12 cellular contexts compared by ENCODE assay signal in genomic region chr5:96080557-96080956, GRCh38.
DNase-seq lines count a peak whose midpoint lies in the region; ATAC-seq, FAIRE-seq and TF ChIP-seq lines count a peak whose summit lies in the region.
"Had no signal": no experiment of that assay in that cellular context is flagged by ENCODE, and none has a peak within 500 bp of the region (broad histone marks: within the 10 kb centered on the region; RNA-seq: fewer than 3 reads in every experiment).

No MANE protein-coding gene starts in this region.

- H3K79me1 ChIP-seq in IMR-90 (ENCODE audit: low read depth in 1 of 2, low read length in 2 of 2) = peaks cover 0 to 4% of the 10 kb centered on the region in 2 experiments; a peak in 2 of 4 replicates

- H3K4me3 ChIP-seq in SK-N-SH (ENCODE audit: low read depth in 2 of 2, low read length in 1 of 2) (no peak overlapping the region), IMR-90 (ENCODE audit: insufficient read depth, low read depth, low read length) (no peak overlapping the region), bronchial epithelial cell (ENCODE audit: low read depth, low read length) (no peak overlapping the region), mucosa of descending colon (no peak overlapping the region)

- peak overlapping the region; percentile 19; the same call in 1 of the 2 replicates for H3K18ac ChIP-seq in IMR-90 (ENCODE audit: low read depth, low read length)

- H2BK15ac ChIP-seq in IMR-90 (ENCODE audit: low read depth, low read length) = peak overlapping the region; percentile 88; the same call in 2 of the 3 replicates

- peak overlapping the region; percentile 36; the same call in 1 of the 2 replicates for H2AK5ac ChIP-seq in IMR-90 (ENCODE audit: low read depth, low read length)

- H3K4me1 ChIP-seq in SK-N-SH (ENCODE audit: control insufficient read depth in 1 of 2, insufficient read depth in 2 of 2, low read depth in 1 of 2, low read length in 1 of 2) (peaks cover 0 to 34% of the 10 kb centered on the region in 2 experiments; a peak in 3 of 4 replicates), IMR-90 (ENCODE audit: control insufficient read depth, insufficient read depth, low read length) (peaks cover 16% of the 10 kb centered on the region), mucosa of descending colon (ENCODE audit: low read depth) (no peaks in the 10 kb centered on the region)

- peaks cover 12% of the 10 kb centered on the region for H3K9me1 ChIP-seq in IMR-90 (ENCODE audit: insufficient read depth, low read length)

- peaks cover 21% of the 10 kb centered on the region for H3F3A ChIP-seq in SK-N-SH (replicated peaks; ENCODE audit: insufficient read depth)

- H3K27ac ChIP-seq in SK-N-SH (ENCODE audit: low read depth in 2 of 2, low read length in 1 of 2) = peak overlapping the region in 1 of 2 experiments; percentile 81; a peak in 2 of 4 replicates
- peak overlapping the region; percentile 40 for H3K27ac ChIP-seq in IMR-90 (ENCODE audit: insufficient read depth, low read length)

- H3K36me3 ChIP-seq in SK-N-SH (replicated peaks in 1 of 2; ENCODE audit: control insufficient read depth in 1 of 2, insufficient read depth in 2 of 2, low read length in 1 of 2) (no peaks in the 10 kb centered on the region), IMR-90 (ENCODE audit: control insufficient read depth, insufficient read depth, low read length) (no peaks in the 10 kb centered on the region), bronchial epithelial cell (ENCODE audit: control insufficient read depth, insufficient read depth, low read length) (no peaks in the 10 kb centered on the region), mucosa of descending colon (ENCODE audit: low read depth) (no peaks in the 10 kb centered on the region)

- no peak overlapping the region for H3K9ac ChIP-seq in SK-N-SH
- H3K9ac ChIP-seq in IMR-90 (ENCODE audit: low read depth, low read length) = no peak overlapping the region

- H3K23ac ChIP-seq in IMR-90 (ENCODE audit: low read depth, low read length) = peak overlapping the region; percentile 60; the same call in 1 of the 2 replicates

- TF ChIP-seq RAD21 in SK-N-SH (IDR thresholded peaks at IDR 0.05; ENCODE audit: low read length) (no peak), IMR-90 (IDR thresholded peaks at IDR 0.05; ENCODE audit: low read length) (no peak)

- peak overlapping the region; percentile 76 for H2BK5ac ChIP-seq in IMR-90 (ENCODE audit: low read depth, low read length, poor library complexity, severe bottlenecking)

- H3K4ac ChIP-seq in IMR-90 (ENCODE audit: low read depth, low read length) = peak overlapping the region; percentile 84

- peak overlapping the region; percentile 80 for H2BK120ac ChIP-seq in IMR-90 (ENCODE audit: low read depth, low read length)

- no peak for TF ChIP-seq POLR2A in IMR-90 (IDR thresholded peaks at IDR 0.05; ENCODE audit: low read depth, low read length)

- H3K9me2 ChIP-seq in SK-N-SH = no peaks in the 10 kb centered on the region

- H3K9me3 ChIP-seq in SK-N-SH (no peaks in the 10 kb centered on the region), IMR-90 (ENCODE audit: control insufficient read depth, insufficient read depth, low read length) (no peaks in the 10 kb centered on the region), mucosa of descending colon (no peaks in the 10 kb centered on the region)

- intact Hi-C loops in IMR-90 (cut with micrococcal nuclease) (no loop called here), mucosa of descending colon (cut with DNase I, micrococcal nuclease) (no loop called here), left ventricle myocardium superior (cut with micrococcal nuclease) (no loop called here)

- H3K27me3 ChIP-seq in SK-N-SH (ENCODE audit: insufficient read depth) (no peaks in the 10 kb centered on the region), IMR-90 (ENCODE audit: control insufficient read depth, insufficient read depth, low read length) (no peaks in the 10 kb centered on the region), bronchial epithelial cell (ENCODE audit: control insufficient read depth, insufficient read depth, low read length) (no peaks in the 10 kb centered on the region)

- H4K5ac ChIP-seq in IMR-90 (ENCODE audit: low read depth, low read length) = peak overlapping the region; percentile 27; the same call in 1 of the 2 replicates

- peak overlapping the region; percentile 76 to 85; a peak in 2 of 4 replicates for H4K8ac ChIP-seq in IMR-90 (ENCODE audit: low read depth in 2 of 2, low read length in 2 of 2)

- H3K4me2 ChIP-seq in SK-N-SH (no peak overlapping the region), IMR-90 (ENCODE audit: low read depth, low read length) (no peak overlapping the region)

- H2AFZ ChIP-seq in SK-N-SH (ENCODE audit: low read depth) (no peak overlapping the region; the same call in 1 of the 2 replicates), IMR-90 (replicated peaks; ENCODE audit: low read length, poor library complexity) (no peak overlapping the region)

- no peak for DNase-seq in SK-N-SH
- peak; percentile 77 for DNase-seq in IMR-90
- DNase-seq in bronchial epithelial cell (ENCODE audit: low read depth) = peak; percentile 90
- no peak for DNase-seq in mucosa of descending colon
- no peak for DNase-seq in NCI-H748 treated with DMSO at 0.1 percent for 48 hours (lab: John Stamatoyannopoulos, UW)
- DNase-seq in NCI-H1694 (lab: John Stamatoyannopoulos, UW) = no peak
- DNase-seq in left ventricle myocardium superior = no peak
- DNase-seq: activated effector memory CD4-positive, alpha-beta T cell treated with Interleukin-2 at 50 U/mL for 16 hours; DMS79 had no signal

- peak overlapping the region; percentile 78; the same call in 1 of the 2 replicates for H4K91ac ChIP-seq in IMR-90 (ENCODE audit: insufficient read depth, low read depth, low read length)

- peak; percentile 28 for FAIRE-seq in bronchial epithelial cell (lab: Jason Lieb, UNC)
- FAIRE-seq: A204.1, TTC549 had no signal

- in situ Hi-C loops in IMR-90 (cut with MboI; ENCODE audit: low sequenced_read_pairs) = no loop called here

- H4K20me1 ChIP-seq in SK-N-SH (ENCODE audit: insufficient read depth) (no peaks in the 10 kb centered on the region), IMR-90 (ENCODE audit: insufficient read depth, low read length) (no peaks in the 10 kb centered on the region)

- dilution Hi-C loops in IMR-90 (cut with HindIII; ENCODE audit: low sequenced_read_pairs, unreplicated experiment) = no loop called here

- H3K14ac ChIP-seq in IMR-90 (replicated peaks; ENCODE audit: low read depth, low read length) = peak overlapping the region; percentile 13

- POLR2A ChIA-PET in SK-N-SH (lab: Yijun Ruan, JAX) (no interaction called here), IMR-90 (lab: Charles Lee; ENCODE audit: unreplicated experiment) (no interaction called here)

- H3K56ac ChIP-seq in IMR-90 (ENCODE audit: extremely low read depth, insufficient read depth, low read length) = no peak overlapping the region

- peak overlapping the region; percentile 78 for H2BK20ac ChIP-seq in IMR-90 (ENCODE audit: low read depth, low read length)

- no peaks in the 10 kb centered on the region for H3K79me2 ChIP-seq in SK-N-SH (ENCODE audit: insufficient read depth)

- no peak; a peak in 1 of 4 replicates for TF ChIP-seq EP300 in SK-N-SH (IDR thresholded peaks at IDR 0.05; ENCODE audit: borderline replicate concordance in 1 of 2, low read depth in 1 of 2, low read length in 1 of 2)

- BruUV-seq in IMR-90 (replicated peaks; lab: Mats Ljungman, UMichigan) = no TSS peak

- CTCF ChIA-PET in SK-N-SH (lab: Yijun Ruan, JAX) (no interaction called here), IMR-90 (lab: Yijun Ruan, JAX) (no interaction called here)

- no peak overlapping the region for H2AK9ac ChIP-seq in IMR-90 (replicated peaks; ENCODE audit: low read depth, low read length, poor library complexity)

- ATAC-seq in SK-N-SH treated with all-trans-retinoic acid at 6 μM for 48 hours = no peak
- ATAC-seq in IMR-90 (ENCODE audit: low read depth) = peak; percentile 32; the same call in 1 of the 2 replicates
- ATAC-seq in mucosa of descending colon = peak; percentile 51
- ATAC-seq in left ventricle myocardium superior = no peak

- TF ChIP-seq CTCF in SK-N-SH (IDR thresholded peaks at IDR 0.05) (no peak), IMR-90 (conservative IDR thresholded peaks at IDR 0.05; ENCODE audit: low read depth, low read length) (no peak), bronchial epithelial cell (IDR thresholded peaks at IDR 0.05; ENCODE audit: insufficient read depth, low read length, severe bottlenecking) (no peak), mucosa of descending colon (IDR thresholded peaks at IDR 0.05) (no peak)

TF ChIP-seq in SK-N-SH, 30 proteins besides CTCF, POLR2A, EP300 and RAD21 (continues in another document):
- peak; percentile 49; the same call in 1 of the 2 replicates for TF ChIP-seq TCF12 (IDR thresholded peaks at IDR 0.05)
- peak; percentile 62 for TF ChIP-seq PBX3 (IDR thresholded peaks at IDR 0.05)

TF ChIP-seq in SK-N-SH treated with all-trans-retinoic acid at 6 μM for 48 hours, 23 proteins besides CTCF, POLR2A, EP300 and RAD21:
- TF ChIP-seq CREB5 (CRISPR knock-in tag; IDR thresholded peaks at IDR 0.05; ENCODE audit: low read depth) = no peak

TF ChIP-seq in IMR-90, 13 proteins besides CTCF, POLR2A, EP300 and RAD21:
- TF ChIP-seq RCOR1 (IDR thresholded peaks at IDR 0.05; ENCODE audit: insufficient replicate concordance, low read length) (peak; percentile 65), MAFK (IDR thresholded peaks at IDR 0.05; ENCODE audit: low read depth, low read length) (no peak), NFE2L2 (IDR thresholded peaks at IDR 0.05; ENCODE audit: low read depth, low read length) (peak; percentile 45; the same call in 1 of the 2 replicates)

Comparison
In these comparisons a context has a peak if more than half of its experiments do, and no peak if none do; other contexts are left out.
1. DNase-seq: peak in IMR-90 (single experiment) and bronchial epithelial cell (single experiment); none in SK-N-SH (single experiment), mucosa of descending colon (0 of 3), NCI-H748 treated with DMSO at 0.1 percent for 48 hours (single experiment), NCI-H1694 (single experiment) and left ventricle myocardium superior (single experiment).
2. ATAC-seq: peak in IMR-90 (single experiment) and mucosa of descending colon (single experiment); none in SK-N-SH treated with all-trans-retinoic acid at 6 μM for 48 hours (single experiment) and left ventricle myocardium superior (single experiment).